In genomic region chr19:41937525-41937924, GRCh38 we compare ENCODE assay signal across 11 cellular contexts. TPM values are rescaled to one million over a fixed set of nuclear protein-coding genes. Genes with fewer than 3 reads are reported as not detected.
DNase-seq lines count a peak whose midpoint lies in the region; ATAC-seq and TF ChIP-seq lines count a peak whose summit lies in the region.
"Had no signal": no experiment of that assay in that cellular context is flagged by ENCODE, and none has a peak within 500 bp of the region (broad histone marks: within the 10 kb centered on the region; RNA-seq: fewer than 3 reads in every experiment).

No MANE protein-coding gene starts in this region.

- CTCF ChIA-PET in activated CD8-positive, alpha-beta memory T cell treated with anti-CD3 and anti-CD28 coated beads, Interleukin-2, amount 10 ng/mL, durations not matched to agents 7 days and 5 days (lab: Charles Lee), result interaction anchor here (0.9 to 2.3 kb wide), 8 partner anchors 8 to 97 kb away, joined by 3 to 12 read pairs (median 6); partner anchors contain the start of gene RPS19

- no peaks in the 10 kb centered on the region for H3K9me3 Mint-ChIP-seq in activated CD8-positive, alpha-beta memory T cell treated with anti-CD3 and anti-CD28 coated beads, Interleukin-2, amount 10 ng/mL, durations not matched to agents 7 days and 5 days (ENCODE audit: low read depth)
- H3K9me3 Mint-ChIP-seq in progenitor cell of endocrine pancreas (ENCODE audit: low read depth), result no peaks in the 10 kb centered on the region

- H3K4me3 Mint-ChIP-seq in activated CD8-positive, alpha-beta memory T cell treated with anti-CD3 and anti-CD28 coated beads, Interleukin-2, amount 10 ng/mL, durations not matched to agents 7 days and 5 days, result no peak overlapping the region
- H3K4me3 Mint-ChIP-seq in progenitor cell of endocrine pancreas (ENCODE audit: low read depth), result peak overlapping the region; percentile 0

- TF ChIP-seq CTCF in WERI-Rb-1 (IDR thresholded peaks at IDR 0.05; ENCODE audit: low read depth, low read length), result no peak
- no peak for TF ChIP-seq CTCF in progenitor cell of endocrine pancreas (IDR thresholded peaks at IDR 0.05; ENCODE audit: unreplicated experiment)

- no peak overlapping the region for H3K27ac Mint-ChIP-seq in activated CD8-positive, alpha-beta memory T cell treated with anti-CD3 and anti-CD28 coated beads, Interleukin-2, amount 10 ng/mL, durations not matched to agents 7 days and 5 days
- H3K27ac Mint-ChIP-seq in progenitor cell of endocrine pancreas, result peak overlapping the region; percentile 5

- peak; percentile 56 for DNase-seq in activated CD8-positive, alpha-beta memory T cell treated with anti-CD3 and anti-CD28 coated beads for 24 hours
- no peak for DNase-seq in activated CD8-positive, alpha-beta memory T cell treated with anti-CD3 and anti-CD28 coated beads, Interleukin-2, amount 10 ng/mL, durations not matched to agents 7 days and 5 days
- DNase-seq in WERI-Rb-1 (no peak), progenitor cell of endocrine pancreas (ENCODE audit: low spot score, unreplicated experiment) (no peak)
- DNase-seq: activated CD4-positive, alpha-beta T cell treated with anti-CD3 and anti-CD28 coated beads, Interleukin-2, amount 50 U/mL, for 1 hour; activated effector memory CD4-positive, alpha-beta T cell treated with anti-CD3 and anti-CD28 coated beads, Interleukin-2, amount 50 U/mL, for 16 hours; NCI-H2081 treated with DMSO at 0.1 percent for 48 hours; stimulated activated CD4-positive, alpha-beta T cell treated with anti-CD3 and anti-CD28 coated beads, Interleukin-4, amount 100 ng/mL, for 1 hour; stimulated activated naive CD4-positive, alpha-beta T cell had no signal

- no peaks in the 10 kb centered on the region for H3K27me3 ChIP-seq in WERI-Rb-1 (ENCODE audit: insufficient read depth, low read depth, severe bottlenecking)

- no peak for ATAC-seq in activated CD8-positive, alpha-beta memory T cell treated with anti-CD3 and anti-CD28 coated beads, Interleukin-2, amount 10 ng/mL, durations not matched to agents 7 days and 5 days
- ATAC-seq in HG02981 (IDR thresholded peaks at IDR 0.05; ENCODE audit: unreplicated experiment) (no peak), GM18861 (IDR thresholded peaks at IDR 0.05; ENCODE audit: unreplicated experiment) (no peak)

- peaks cover 39% of the 10 kb centered on the region for H3K27me3 Mint-ChIP-seq in activated CD8-positive, alpha-beta memory T cell treated with anti-CD3 and anti-CD28 coated beads, Interleukin-2, amount 10 ng/mL, durations not matched to agents 7 days and 5 days
- peaks cover 49% of the 10 kb centered on the region for H3K27me3 Mint-ChIP-seq in progenitor cell of endocrine pancreas

- H3K27ac ChIP-seq in WERI-Rb-1, result 0 out of 2 replicates have a peak overlapping the region, but pooled peaks have one; percentile 2

- H3K36me3 ChIP-seq in WERI-Rb-1, result no peaks in the 10 kb centered on the region

- H3K4me3 ChIP-seq in WERI-Rb-1 (ENCODE audit: low read depth, low read length), result no peak overlapping the region

- H3K36me3 Mint-ChIP-seq in activated CD8-positive, alpha-beta memory T cell treated with anti-CD3 and anti-CD28 coated beads, Interleukin-2, amount 10 ng/mL, durations not matched to agents 7 days and 5 days, result no peaks in the 10 kb centered on the region
- H3K36me3 Mint-ChIP-seq in progenitor cell of endocrine pancreas (ENCODE audit: insufficient read depth), result no peaks in the 10 kb centered on the region

- H3K9me3 ChIP-seq in WERI-Rb-1 (ENCODE audit: severe bottlenecking), result no peaks in the 10 kb centered on the region

- H3K4me1 Mint-ChIP-seq in activated CD8-positive, alpha-beta memory T cell treated with anti-CD3 and anti-CD28 coated beads, Interleukin-2, amount 10 ng/mL, durations not matched to agents 7 days and 5 days, result peaks cover 40% of the 10 kb centered on the region
- peaks cover 14% of the 10 kb centered on the region for H3K4me1 Mint-ChIP-seq in progenitor cell of endocrine pancreas (ENCODE audit: low read depth)

RNA-seq across cellular contexts. Expression of gene ERFL, which starts 9.3 kb away (rescaled TPM):
- total RNA-seq in activated CD8-positive, alpha-beta memory T cell treated with anti-CD3 and anti-CD28 coated beads, Interleukin-2, amount 10 ng/mL, durations not matched to agents 7 days and 5 days, result 1 to 10 TPM; 1.5 to 1.9 TPM
- total RNA-seq in progenitor cell of endocrine pancreas, result 0.84 and 1.2 TPM in 2 replicates

RNA-seq across cellular contexts. Expression of gene RABAC1, which starts 21.6 kb away (rescaled TPM):
- total RNA-seq in activated CD8-positive, alpha-beta memory T cell treated with anti-CD3 and anti-CD28 coated beads, Interleukin-2, amount 10 ng/mL, durations not matched to agents 7 days and 5 days, result 10 to 100 TPM; 81.3 to 93.9 TPM
- total RNA-seq in progenitor cell of endocrine pancreas, result 86.6 and 87.7 TPM in 2 replicates

RNA-seq across cellular contexts. Expression of gene ARHGEF1, which starts 54.5 kb away (rescaled TPM):
- total RNA-seq in activated CD8-positive, alpha-beta memory T cell treated with anti-CD3 and anti-CD28 coated beads, Interleukin-2, amount 10 ng/mL, durations not matched to agents 7 days and 5 days, result 100 to 1,000 TPM; 545 to 682 TPM
- 109 and 112 TPM in 2 replicates for total RNA-seq in progenitor cell of endocrine pancreas

RNA-seq across cellular contexts. Expression of gene ATP1A3, which starts 56.5 kb away (rescaled TPM):
- total RNA-seq in activated CD8-positive, alpha-beta memory T cell treated with anti-CD3 and anti-CD28 coated beads, Interleukin-2, amount 10 ng/mL, durations not matched to agents 7 days and 5 days, result 1 to 10 TPM; 3.4 to 5.6 TPM
- total RNA-seq in progenitor cell of endocrine pancreas, result 0.29 TPM in 2 replicates
